In the genomic region with DNA sequence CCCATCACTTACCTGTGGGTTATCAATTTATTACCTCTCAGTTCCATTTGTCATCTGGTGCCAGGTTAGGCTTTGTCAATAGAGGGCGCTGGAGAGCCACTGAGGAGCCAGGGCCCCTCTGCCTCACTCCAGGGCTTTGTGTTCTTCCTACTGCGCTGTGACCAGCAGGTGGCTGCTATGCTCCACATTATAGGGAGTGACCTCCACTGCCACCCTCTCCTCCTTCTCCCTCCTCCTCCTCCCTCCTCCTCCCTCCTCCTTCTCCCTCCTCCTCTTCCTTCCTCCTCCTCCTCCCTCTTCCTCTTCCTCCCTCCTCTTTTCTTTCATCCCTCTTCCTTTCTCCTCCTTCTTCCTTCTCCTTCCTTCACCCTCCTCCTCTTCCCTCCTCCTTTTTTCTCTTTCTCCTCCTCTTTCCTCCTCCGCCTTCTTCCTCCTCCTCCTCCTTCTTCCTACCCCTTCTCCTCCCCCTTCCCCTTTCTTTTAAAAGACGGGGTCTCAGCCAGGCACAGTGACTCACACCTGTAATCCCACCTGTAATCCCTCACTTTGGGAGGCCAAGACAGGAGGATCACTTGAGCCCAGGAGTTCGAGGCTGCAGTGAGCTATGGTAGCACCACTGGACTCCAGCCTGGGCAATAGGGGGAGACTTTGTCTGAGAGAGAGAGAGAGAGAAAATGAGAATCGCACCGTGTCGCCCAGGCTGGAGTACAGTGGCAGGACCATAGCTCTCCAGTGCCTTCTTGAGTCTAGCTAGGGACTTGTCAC, we compare ENCODE assay signal across 8 cellular contexts. TPM values are rescaled to one million over a fixed set of nuclear protein-coding genes. Genes with fewer than 3 reads are reported as not detected.
DNase-seq lines count a peak whose midpoint lies in the region; ATAC-seq and TF ChIP-seq lines count a peak whose summit lies in the region.

No MANE protein-coding gene starts in this region.

- H3K4me3 Mint-ChIP-seq in endothelial cell (ENCODE audit: unreplicated experiment): no peak overlapping the region

- no peaks in the 10 kb centered on the region for H3K9me3 Mint-ChIP-seq in endothelial cell (ENCODE audit: unreplicated experiment)

- ATAC-seq in GM21381 (IDR thresholded peaks at IDR 0.05; ENCODE audit: unreplicated experiment): peak; percentile 71

- no peak overlapping the region for H3K27ac Mint-ChIP-seq in endothelial cell (ENCODE audit: unreplicated experiment)

- H3K4me1 Mint-ChIP-seq in endothelial cell (ENCODE audit: unreplicated experiment): no peaks in the 10 kb centered on the region

- H3K36me3 Mint-ChIP-seq in endothelial cell (ENCODE audit: low read depth, unreplicated experiment): no peaks in the 10 kb centered on the region

- TF ChIP-seq CTCF in endothelial cell (IDR thresholded peaks at IDR 0.05; ENCODE audit: unreplicated experiment): peak; percentile 77

- peaks cover 1% of the 10 kb centered on the region for H3K27me3 Mint-ChIP-seq in endothelial cell (ENCODE audit: unreplicated experiment)

- DNase-seq in COLO829 (ENCODE audit: low spot score): peak; percentile 77
- peak; percentile 91 for DNase-seq in HuH-7 (ENCODE audit: low spot score)
- DNase-seq in NOMO-1 treated with dmso at 0.1 percent for 144 hours (lab: John Stamatoyannopoulos, UW; ENCODE audit: unreplicated experiment): peak; percentile 73
- peak; percentile 94 for DNase-seq in activated CD8-positive, alpha-beta memory T cell treated with anti-CD3 and anti-CD28 coated beads for 24 hours
- peak; percentile 86 for DNase-seq in endothelial cell (ENCODE audit: low spot score)
- peak; percentile 86 for DNase-seq in myocyte (ENCODE audit: low read depth)
- peak; percentile 78 to 89 for DNase-seq in stimulated activated CD8-positive, alpha-beta memory T cell treated with anti-CD3 and anti-CD28 coated beads, Interleukin-7, amount 100 ng/mL, for 4 hours (ENCODE audit: low read depth in 2 of 2)

RNA-seq across cellular contexts. Expression of a gene that starts 10.3 kb away (rescaled TPM):
- total RNA-seq in endothelial cell (ENCODE audit: unreplicated experiment) (not detected), myocyte (0.11 TPM in 1 of 2 replicates, not detected in the other)
- polyA plus RNA-seq in myocyte (2012): 0.58 TPM

RNA-seq across cellular contexts. Expression of a gene that starts 23.8 kb away (rescaled TPM):
- total RNA-seq in endothelial cell (ENCODE audit: unreplicated experiment) (51.7 TPM), myocyte (11.1 and 11.2 TPM in 2 replicates)
- 18.3 TPM for polyA plus RNA-seq in myocyte (2012)

RNA-seq across cellular contexts. Expression of a gene that starts 27.7 kb away (rescaled TPM):
- total RNA-seq in endothelial cell (ENCODE audit: unreplicated experiment) (not detected), myocyte (not detected in 2 replicates)
- polyA plus RNA-seq in myocyte (2012): 0.23 TPM

RNA-seq across cellular contexts. Expression of a gene that starts 45.9 kb away (rescaled TPM):
- total RNA-seq in endothelial cell (ENCODE audit: unreplicated experiment): 428 TPM
- 513 and 547 TPM in 2 replicates for total RNA-seq in myocyte
- 626 TPM for polyA plus RNA-seq in myocyte (2012)

RNA-seq across cellular contexts. Expression of a gene that starts 48.2 kb away (rescaled TPM):
- 3.2 TPM for total RNA-seq in endothelial cell (ENCODE audit: unreplicated experiment)
- total RNA-seq in myocyte: 1.8 and 4.8 TPM in 2 replicates
- polyA plus RNA-seq in myocyte (2012): 1.0 TPM

Comparison
In these comparisons a context has a peak if more than half of its experiments do, and no peak if none do; other contexts are left out.
1. Peak in every context shown above with its lines: DNase-seq and ATAC-seq.